ENCODE assay signal across 10 cellular contexts in the genomic region with DNA sequence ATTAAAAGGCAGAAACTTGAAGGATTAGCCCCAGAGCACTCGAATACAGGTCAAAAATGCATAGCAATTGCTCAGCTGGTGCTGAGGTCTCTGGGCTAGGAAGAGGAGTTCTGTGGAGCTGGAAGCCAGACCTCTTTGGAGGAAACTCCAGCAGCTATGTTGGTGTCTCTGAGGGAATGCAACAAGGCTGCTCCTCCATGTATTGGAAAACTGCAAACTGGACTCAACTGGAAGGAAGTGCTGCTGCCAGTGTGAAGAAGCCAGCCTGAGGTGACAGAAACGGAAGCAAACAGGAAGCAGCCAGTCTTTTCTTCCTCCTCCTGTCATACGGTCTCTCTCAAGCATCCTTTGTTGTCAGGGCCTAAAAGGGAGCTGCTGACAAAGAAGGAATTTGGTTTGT.
DNase-seq lines count a peak whose midpoint lies in the region; ATAC-seq, FAIRE-seq and TF ChIP-seq lines count a peak whose summit lies in the region.
"Had no signal": no experiment of that assay in that cellular context is flagged by ENCODE, and none has a peak within 500 bp of the region (broad histone marks: within the 10 kb centered on the region; RNA-seq: fewer than 3 reads in every experiment).

No MANE protein-coding gene starts in this region.

- peaks cover 0 to 11% (median 0%) of the 10 kb centered on the region in 11 experiments; a peak in 2 of 22 replicates for H3K9me3 ChIP-seq in BLaER1 treated with 17β-estradiol and CSF1 and Interleukin-3, amounts not matched to agents 10 nM and 100 nM (replicated peaks in 1 of 11)
- H3K9me3 ChIP-seq in HUES48 (ENCODE audit: control insufficient read depth, insufficient read depth, low read length) (no peaks in the 10 kb centered on the region), kidney (ENCODE audit: control insufficient read depth in 1 of 2, low read length in 2 of 2) (no peaks in the 10 kb centered on the region)
- H3K9me3 ChIP-seq in naive thymus-derived CD4-positive, alpha-beta T cell (ENCODE audit: control insufficient read depth in 2 of 3, low read length in 3 of 3) = no peaks in the 10 kb centered on the region
- H3K9me3 ChIP-seq: heart left ventricle had no signal

- H3K4me3 ChIP-seq in BLaER1 treated with 17β-estradiol and CSF1 and Interleukin-3, amounts not matched to agents 10 nM and 100 nM = no peak overlapping the region
- peak overlapping the region; percentile 18; the same call in 1 of the 2 replicates for H3K4me3 ChIP-seq in HUES48 (ENCODE audit: low read depth, low read length)
- H3K4me3 ChIP-seq in naive thymus-derived CD4-positive, alpha-beta T cell (ENCODE audit: low read length) = no peak overlapping the region
- H3K4me3 ChIP-seq in kidney (ENCODE audit: low read length in 2 of 2) = no peak overlapping the region
- H3K4me3 ChIP-seq: heart left ventricle had no signal

- H3K4me1 ChIP-seq in BLaER1 treated with 17β-estradiol and CSF1 and Interleukin-3, amounts not matched to agents 10 nM and 100 nM = peaks cover 16 to 30% (median 18%) of the 10 kb centered on the region in 10 experiments
- H3K4me1 ChIP-seq in HUES48 (ENCODE audit: control insufficient read depth, insufficient read depth, low read length) = peaks cover 47% of the 10 kb centered on the region
- peaks cover 16 to 22% of the 10 kb centered on the region in 2 donors for H3K4me1 ChIP-seq in naive thymus-derived CD4-positive, alpha-beta T cell (ENCODE audit: control insufficient read depth in 2 of 2, insufficient read depth in 2 of 2, low read length in 2 of 2)
- H3K4me1 ChIP-seq in kidney (ENCODE audit: control insufficient read depth in 1 of 2, insufficient read depth in 1 of 2, low read depth in 1 of 2, low read length in 2 of 2) = no peaks in the 10 kb centered on the region

- peak overlapping the region; percentile 43 to 88 for H3K27ac Mint-ChIP-seq in activated naive CD4-positive, alpha-beta T cell treated with anti-CD3 and anti-CD28 coated beads, Interleukin-2, amount 50 U/mL, for 72 hours
- peak overlapping the region; percentile 60 to 93 (median 86) for H3K27ac Mint-ChIP-seq in naive thymus-derived CD4-positive, alpha-beta T cell

- no peaks in the 10 kb centered on the region for H3K27me3 ChIP-seq in BLaER1 treated with 17β-estradiol and CSF1 and Interleukin-3, amounts not matched to agents 10 nM and 100 nM
- H3K27me3 ChIP-seq in HUES48 (ENCODE audit: control insufficient read depth, insufficient read depth, low read length) = no peaks in the 10 kb centered on the region
- H3K27me3 ChIP-seq in naive thymus-derived CD4-positive, alpha-beta T cell (ENCODE audit: control insufficient read depth in 2 of 2, insufficient read depth in 2 of 2, low read length in 2 of 2) = no peaks in the 10 kb centered on the region
- H3K27me3 ChIP-seq: heart left ventricle had no signal

- H3K9ac ChIP-seq in BLaER1 treated with 17β-estradiol and CSF1 and Interleukin-3, amounts not matched to agents 10 nM and 100 nM = no peak overlapping the region
- H3K9ac ChIP-seq in HUES48 (ENCODE audit: low read depth, low read length) (no peak overlapping the region), kidney (ENCODE audit: low read length in 2 of 2) (no peak overlapping the region)

- H3K36me3 Mint-ChIP-seq in activated naive CD4-positive, alpha-beta T cell treated with anti-CD3 and anti-CD28 coated beads, Interleukin-2, amount 50 U/mL, for 72 hours = peaks cover 7% of the 10 kb centered on the region in 2 donors
- peaks cover 0 to 14% (median 5%) of the 10 kb centered on the region in 5 donors for H3K36me3 Mint-ChIP-seq in naive thymus-derived CD4-positive, alpha-beta T cell

- H3K9me3 Mint-ChIP-seq in activated naive CD4-positive, alpha-beta T cell treated with anti-CD3 and anti-CD28 coated beads, Interleukin-2, amount 50 U/mL, for 72 hours = peaks cover 5 to 20% of the 10 kb centered on the region in 2 donors
- peaks cover 0 to 8% (median 0%) of the 10 kb centered on the region in 11 donors for H3K9me3 Mint-ChIP-seq in naive thymus-derived CD4-positive, alpha-beta T cell

- FAIRE-seq in kidney (lab: Jason Lieb, UNC) = no peak

- no peaks in the 10 kb centered on the region for H4K20me1 ChIP-seq in BLaER1 treated with 17β-estradiol and CSF1 and Interleukin-3, amounts not matched to agents 10 nM and 100 nM

- peak overlapping the region; percentile 50 to 75 (median 62) for H3K4me3 Mint-ChIP-seq in naive thymus-derived CD4-positive, alpha-beta T cell

- no peak for DNase-seq in activated naive CD4-positive, alpha-beta T cell treated with anti-CD3 and anti-CD28 coated beads, Interleukin-2, amount 50 U/mL, for 72 hours (ENCODE audit: low spot score in 2 of 2)
- DNase-seq in naive thymus-derived CD4-positive, alpha-beta T cell = peak in 7 of 9 donors; percentile 17 to 49 (median 43)
- DNase-seq in NCI-H510A treated with DMSO at 0.1 percent for 48 hours (lab: John Stamatoyannopoulos, UW) = no peak
- no peak for DNase-seq in RWPE1 (ENCODE audit: low spot score)
- DNase-seq in sciatic nerve (ENCODE audit: low spot score) = no peak
- no peak for DNase-seq in kidney
- DNase-seq: heart left ventricle, NCI-H1417 had no signal

- peak in 1 of 2 donors; percentile 57 for ATAC-seq in activated naive CD4-positive, alpha-beta T cell treated with anti-CD3 and anti-CD28 coated beads, Interleukin-2, amount 50 U/mL, for 72 hours
- peak; percentile 63 for ATAC-seq in naive thymus-derived CD4-positive, alpha-beta T cell
- no peak for ATAC-seq in sciatic nerve

- no peaks in the 10 kb centered on the region for H3K36me3 ChIP-seq in BLaER1 treated with 17β-estradiol and CSF1 and Interleukin-3, amounts not matched to agents 10 nM and 100 nM
- H3K36me3 ChIP-seq in HUES48 (ENCODE audit: control insufficient read depth, insufficient read depth, low read length) (no peaks in the 10 kb centered on the region), kidney (ENCODE audit: control insufficient read depth in 1 of 2, insufficient read depth in 2 of 2, low read length in 2 of 2) (no peaks in the 10 kb centered on the region)
- no peaks in the 10 kb centered on the region for H3K36me3 ChIP-seq in naive thymus-derived CD4-positive, alpha-beta T cell (ENCODE audit: control insufficient read depth in 2 of 3, insufficient read depth in 3 of 3, low read length in 3 of 3)
- H3K36me3 ChIP-seq: heart left ventricle had no signal

- TF ChIP-seq CTCF in RWPE1 (conservative IDR thresholded peaks at IDR 0.05; ENCODE audit: low read depth) (no peak), kidney (IDR thresholded peaks at IDR 0.05; ENCODE audit: borderline replicate concordance, extremely low read depth, insufficient read depth) (no peak)

- POLR2A ChIA-PET in naive thymus-derived CD4-positive, alpha-beta T cell (lab: Charles Lee) = interaction anchor here (0.7 to 2.2 kb wide), 3 partner anchors 8 to 44 kb away, joined by 3 to 5 read pairs (median 3); no protein-coding TSS in a partner anchor
- POLR2A ChIA-PET in RWPE1 (lab: Yijun Ruan, JAX; ENCODE audit: low non-redundant PET) = no interaction called here

- peak overlapping the region; percentile 34 to 61 (median 50); a peak in 20 of 22 replicates for H3K4me2 ChIP-seq in BLaER1 treated with 17β-estradiol and CSF1 and Interleukin-3, amounts not matched to agents 10 nM and 100 nM

- H3K27me3 Mint-ChIP-seq in naive thymus-derived CD4-positive, alpha-beta T cell = no peaks in the 10 kb centered on the region

- CTCF ChIA-PET in naive thymus-derived CD4-positive, alpha-beta T cell (lab: Charles Lee) = interaction anchor here (1.2 kb wide), 1 partner anchor 18 kb away, joined by 5 read pairs; no protein-coding TSS in a partner anchor
- CTCF ChIA-PET in RWPE1 (lab: Yijun Ruan, JAX) = no interaction called here

- H3K27ac ChIP-seq in BLaER1 treated with 17β-estradiol and CSF1 and Interleukin-3, amounts not matched to agents 10 nM and 100 nM = no peak overlapping the region; a peak in 1 of 22 replicates
- H3K27ac ChIP-seq in HUES48 (ENCODE audit: low read depth, low read length) = peak overlapping the region; percentile 82
- peak overlapping the region; percentile 3 for H3K27ac ChIP-seq in naive thymus-derived CD4-positive, alpha-beta T cell (ENCODE audit: low read depth, low read length)
- no peak overlapping the region for H3K27ac ChIP-seq in RWPE1
- no peak overlapping the region for H3K27ac ChIP-seq in kidney (ENCODE audit: low read depth in 2 of 2, low read length in 2 of 2)

- intact Hi-C loops in naive thymus-derived CD4-positive, alpha-beta T cell (cut with micrococcal nuclease) = loop anchor here in 1 of 2 donors (1.0 kb wide), 1 partner anchor 43 kb away; no protein-coding TSS in a partner anchor
- intact Hi-C loops in sciatic nerve (cut with DNase I) (no loop called here), kidney (cut with DNase I) (no loop called here)

- peaks cover 14 to 43% (median 37%) of the 10 kb centered on the region in 7 donors for H3K4me1 Mint-ChIP-seq in naive thymus-derived CD4-positive, alpha-beta T cell

Comparison
In these comparisons a context has a peak if more than half of its experiments do, and no peak if none do; other contexts are left out.
1. H3K27ac ChIP-seq: peak in HUES48 (single experiment) and naive thymus-derived CD4-positive, alpha-beta T cell (single experiment); none in BLaER1 treated with 17β-estradiol and CSF1 and Interleukin-3, amounts not matched to agents 10 nM and 100 nM (0 of 11), RWPE1 (single experiment) and kidney (0 of 2).
2. DNase-seq: peak in naive thymus-derived CD4-positive, alpha-beta T cell (7 of 9); none in activated naive CD4-positive, alpha-beta T cell treated with anti-CD3 and anti-CD28 coated beads, Interleukin-2, amount 50 U/mL, for 72 hours (0 of 2), NCI-H510A treated with DMSO at 0.1 percent for 48 hours (single experiment), RWPE1 (single experiment), sciatic nerve (single experiment) and kidney (single experiment).